ENCODE assay signal across 2 cellular contexts in the genomic region with DNA sequence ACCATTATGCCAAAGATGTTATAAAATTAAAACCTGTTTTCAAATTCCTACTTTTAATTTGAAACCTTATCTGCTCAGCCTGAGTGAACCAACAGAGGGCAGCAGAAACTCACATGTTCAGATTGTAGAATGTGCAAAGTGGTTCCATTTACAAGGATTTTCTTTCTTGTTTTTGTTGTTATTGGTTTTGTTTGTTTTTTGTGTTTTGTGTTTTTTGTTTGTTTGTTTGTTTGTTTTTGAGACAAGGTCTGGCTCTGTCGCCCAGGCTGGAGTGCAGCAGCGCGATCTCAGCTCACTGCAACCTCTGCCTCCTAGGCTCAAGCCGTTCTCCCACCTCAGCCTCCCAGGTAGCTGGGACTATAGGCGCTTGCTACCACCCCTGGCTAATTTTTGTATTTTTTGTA.
TF ChIP-seq lines count a peak whose summit lies in the region.

No MANE protein-coding gene starts in this region.

TF ChIP-seq in SK-N-SH treated with all-trans-retinoic acid at 6 μM for 48 hours, 23 proteins besides CTCF, POLR2A, EP300 and RAD21:
- TF ChIP-seq, protein P1, sequence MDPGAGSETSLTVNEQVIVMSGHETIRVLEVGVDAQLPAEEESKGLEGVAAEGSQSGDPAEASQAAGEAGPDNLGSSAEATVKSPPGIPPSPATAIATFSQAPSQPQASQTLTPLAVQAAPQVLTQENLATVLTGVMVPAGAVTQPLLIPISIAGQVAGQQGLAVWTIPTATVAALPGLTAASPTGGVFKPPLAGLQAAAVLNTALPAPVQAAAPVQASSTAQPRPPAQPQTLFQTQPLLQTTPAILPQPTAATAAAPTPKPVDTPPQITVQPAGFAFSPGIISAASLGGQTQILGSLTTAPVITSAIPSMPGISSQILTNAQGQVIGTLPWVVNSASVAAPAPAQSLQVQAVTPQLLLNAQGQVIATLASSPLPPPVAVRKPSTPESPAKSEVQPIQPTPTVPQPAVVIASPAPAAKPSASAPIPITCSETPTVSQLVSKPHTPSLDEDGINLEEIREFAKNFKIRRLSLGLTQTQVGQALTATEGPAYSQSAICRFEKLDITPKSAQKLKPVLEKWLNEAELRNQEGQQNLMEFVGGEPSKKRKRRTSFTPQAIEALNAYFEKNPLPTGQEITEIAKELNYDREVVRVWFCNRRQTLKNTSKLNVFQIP (CRISPR knock-in tag; IDR thresholded peaks at IDR 0.05; ENCODE audit: borderline replicate concordance, low read depth) = no peak
- TF ChIP-seq, protein P2, sequence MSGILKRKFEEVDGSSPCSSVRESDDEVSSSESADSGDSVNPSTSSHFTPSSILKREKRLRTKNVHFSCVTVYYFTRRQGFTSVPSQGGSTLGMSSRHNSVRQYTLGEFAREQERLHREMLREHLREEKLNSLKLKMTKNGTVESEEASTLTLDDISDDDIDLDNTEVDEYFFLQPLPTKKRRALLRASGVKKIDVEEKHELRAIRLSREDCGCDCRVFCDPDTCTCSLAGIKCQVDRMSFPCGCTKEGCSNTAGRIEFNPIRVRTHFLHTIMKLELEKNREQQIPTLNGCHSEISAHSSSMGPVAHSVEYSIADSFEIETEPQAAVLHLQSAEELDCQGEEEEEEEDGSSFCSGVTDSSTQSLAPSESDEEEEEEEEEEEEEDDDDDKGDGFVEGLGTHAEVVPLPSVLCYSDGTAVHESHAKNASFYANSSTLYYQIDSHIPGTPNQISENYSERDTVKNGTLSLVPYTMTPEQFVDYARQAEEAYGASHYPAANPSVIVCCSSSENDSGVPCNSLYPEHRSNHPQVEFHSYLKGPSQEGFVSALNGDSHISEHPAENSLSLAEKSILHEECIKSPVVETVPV (CRISPR knock-in tag; IDR thresholded peaks at IDR 0.05) = no peak
- TF ChIP-seq, protein P3, sequence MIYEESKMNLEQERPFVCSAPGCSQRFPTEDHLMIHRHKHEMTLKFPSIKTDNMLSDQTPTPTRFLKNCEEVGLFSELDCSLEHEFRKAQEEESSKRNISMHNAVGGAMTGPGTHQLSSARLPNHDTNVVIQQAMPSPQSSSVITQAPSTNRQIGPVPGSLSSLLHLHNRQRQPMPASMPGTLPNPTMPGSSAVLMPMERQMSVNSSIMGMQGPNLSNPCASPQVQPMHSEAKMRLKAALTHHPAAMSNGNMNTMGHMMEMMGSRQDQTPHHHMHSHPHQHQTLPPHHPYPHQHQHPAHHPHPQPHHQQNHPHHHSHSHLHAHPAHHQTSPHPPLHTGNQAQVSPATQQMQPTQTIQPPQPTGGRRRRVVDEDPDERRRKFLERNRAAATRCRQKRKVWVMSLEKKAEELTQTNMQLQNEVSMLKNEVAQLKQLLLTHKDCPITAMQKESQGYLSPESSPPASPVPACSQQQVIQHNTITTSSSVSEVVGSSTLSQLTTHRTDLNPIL (CRISPR knock-in tag; IDR thresholded peaks at IDR 0.05; ENCODE audit: low read depth) = no peak
- TF ChIP-seq, protein P4, sequence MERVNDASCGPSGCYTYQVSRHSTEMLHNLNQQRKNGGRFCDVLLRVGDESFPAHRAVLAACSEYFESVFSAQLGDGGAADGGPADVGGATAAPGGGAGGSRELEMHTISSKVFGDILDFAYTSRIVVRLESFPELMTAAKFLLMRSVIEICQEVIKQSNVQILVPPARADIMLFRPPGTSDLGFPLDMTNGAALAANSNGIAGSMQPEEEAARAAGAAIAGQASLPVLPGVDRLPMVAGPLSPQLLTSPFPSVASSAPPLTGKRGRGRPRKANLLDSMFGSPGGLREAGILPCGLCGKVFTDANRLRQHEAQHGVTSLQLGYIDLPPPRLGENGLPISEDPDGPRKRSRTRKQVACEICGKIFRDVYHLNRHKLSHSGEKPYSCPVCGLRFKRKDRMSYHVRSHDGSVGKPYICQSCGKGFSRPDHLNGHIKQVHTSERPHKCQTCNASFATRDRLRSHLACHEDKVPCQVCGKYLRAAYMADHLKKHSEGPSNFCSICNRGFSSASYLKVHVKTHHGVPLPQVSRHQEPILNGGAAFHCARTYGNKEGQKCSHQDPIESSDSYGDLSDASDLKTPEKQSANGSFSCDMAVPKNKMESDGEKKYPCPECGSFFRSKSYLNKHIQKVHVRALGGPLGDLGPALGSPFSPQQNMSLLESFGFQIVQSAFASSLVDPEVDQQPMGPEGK (CRISPR knock-in tag; IDR thresholded peaks at IDR 0.05; ENCODE audit: borderline replicate concordance) = no peak
- TF ChIP-seq RARB (CRISPR knock-in tag; IDR thresholded peaks at IDR 0.05) (no peak), ZC3H10 (CRISPR knock-in tag; IDR thresholded peaks at IDR 0.05) (no peak), BACH2 (CRISPR knock-in tag; IDR thresholded peaks at IDR 0.05; ENCODE audit: borderline replicate concordance) (no peak), ZFP3 (CRISPR knock-in tag; IDR thresholded peaks at IDR 0.05) (no peak), ZNF70 (CRISPR knock-in tag; IDR thresholded peaks at IDR 0.05) (no peak), TOX (CRISPR knock-in tag; IDR thresholded peaks at IDR 0.05; ENCODE audit: borderline replicate concordance) (no peak), ZNF565 (CRISPR knock-in tag; conservative IDR thresholded peaks at IDR 0.05; ENCODE audit: low read depth) (no peak), ARNTL (CRISPR knock-in tag; IDR thresholded peaks at IDR 0.05; ENCODE audit: borderline replicate concordance, low read depth) (no peak), SNAI2 (CRISPR knock-in tag; IDR thresholded peaks at IDR 0.05) (no peak), OSR1 (CRISPR knock-in tag; IDR thresholded peaks at IDR 0.05) (no peak), ISL1 (CRISPR knock-in tag; IDR thresholded peaks at IDR 0.05) (no peak), ESRRG (CRISPR knock-in tag; IDR thresholded peaks at IDR 0.05) (no peak)
- TF ChIP-seq, protein P5, sequence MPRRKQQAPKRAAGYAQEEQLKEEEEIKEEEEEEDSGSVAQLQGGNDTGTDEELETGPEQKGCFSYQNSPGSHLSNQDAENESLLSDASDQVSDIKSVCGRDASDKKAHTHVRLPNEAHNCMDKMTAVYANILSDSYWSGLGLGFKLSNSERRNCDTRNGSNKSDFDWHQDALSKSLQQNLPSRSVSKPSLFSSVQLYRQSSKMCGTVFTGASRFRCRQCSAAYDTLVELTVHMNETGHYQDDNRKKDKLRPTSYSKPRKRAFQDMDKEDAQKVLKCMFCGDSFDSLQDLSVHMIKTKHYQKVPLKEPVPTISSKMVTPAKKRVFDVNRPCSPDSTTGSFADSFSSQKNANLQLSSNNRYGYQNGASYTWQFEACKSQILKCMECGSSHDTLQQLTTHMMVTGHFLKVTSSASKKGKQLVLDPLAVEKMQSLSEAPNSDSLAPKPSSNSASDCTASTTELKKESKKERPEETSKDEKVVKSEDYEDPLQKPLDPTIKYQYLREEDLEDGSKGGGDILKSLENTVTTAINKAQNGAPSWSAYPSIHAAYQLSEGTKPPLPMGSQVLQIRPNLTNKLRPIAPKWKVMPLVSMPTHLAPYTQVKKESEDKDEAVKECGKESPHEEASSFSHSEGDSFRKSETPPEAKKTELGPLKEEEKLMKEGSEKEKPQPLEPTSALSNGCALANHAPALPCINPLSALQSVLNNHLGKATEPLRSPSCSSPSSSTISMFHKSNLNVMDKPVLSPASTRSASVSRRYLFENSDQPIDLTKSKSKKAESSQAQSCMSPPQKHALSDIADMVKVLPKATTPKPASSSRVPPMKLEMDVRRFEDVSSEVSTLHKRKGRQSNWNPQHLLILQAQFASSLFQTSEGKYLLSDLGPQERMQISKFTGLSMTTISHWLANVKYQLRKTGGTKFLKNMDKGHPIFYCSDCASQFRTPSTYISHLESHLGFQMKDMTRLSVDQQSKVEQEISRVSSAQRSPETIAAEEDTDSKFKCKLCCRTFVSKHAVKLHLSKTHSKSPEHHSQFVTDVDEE (CRISPR knock-in tag; IDR thresholded peaks at IDR 0.05) = no peak

TF ChIP-seq in H1, 55 proteins besides CTCF, POLR2A, EP300 and RAD21:
- TF ChIP-seq, protein P6, sequence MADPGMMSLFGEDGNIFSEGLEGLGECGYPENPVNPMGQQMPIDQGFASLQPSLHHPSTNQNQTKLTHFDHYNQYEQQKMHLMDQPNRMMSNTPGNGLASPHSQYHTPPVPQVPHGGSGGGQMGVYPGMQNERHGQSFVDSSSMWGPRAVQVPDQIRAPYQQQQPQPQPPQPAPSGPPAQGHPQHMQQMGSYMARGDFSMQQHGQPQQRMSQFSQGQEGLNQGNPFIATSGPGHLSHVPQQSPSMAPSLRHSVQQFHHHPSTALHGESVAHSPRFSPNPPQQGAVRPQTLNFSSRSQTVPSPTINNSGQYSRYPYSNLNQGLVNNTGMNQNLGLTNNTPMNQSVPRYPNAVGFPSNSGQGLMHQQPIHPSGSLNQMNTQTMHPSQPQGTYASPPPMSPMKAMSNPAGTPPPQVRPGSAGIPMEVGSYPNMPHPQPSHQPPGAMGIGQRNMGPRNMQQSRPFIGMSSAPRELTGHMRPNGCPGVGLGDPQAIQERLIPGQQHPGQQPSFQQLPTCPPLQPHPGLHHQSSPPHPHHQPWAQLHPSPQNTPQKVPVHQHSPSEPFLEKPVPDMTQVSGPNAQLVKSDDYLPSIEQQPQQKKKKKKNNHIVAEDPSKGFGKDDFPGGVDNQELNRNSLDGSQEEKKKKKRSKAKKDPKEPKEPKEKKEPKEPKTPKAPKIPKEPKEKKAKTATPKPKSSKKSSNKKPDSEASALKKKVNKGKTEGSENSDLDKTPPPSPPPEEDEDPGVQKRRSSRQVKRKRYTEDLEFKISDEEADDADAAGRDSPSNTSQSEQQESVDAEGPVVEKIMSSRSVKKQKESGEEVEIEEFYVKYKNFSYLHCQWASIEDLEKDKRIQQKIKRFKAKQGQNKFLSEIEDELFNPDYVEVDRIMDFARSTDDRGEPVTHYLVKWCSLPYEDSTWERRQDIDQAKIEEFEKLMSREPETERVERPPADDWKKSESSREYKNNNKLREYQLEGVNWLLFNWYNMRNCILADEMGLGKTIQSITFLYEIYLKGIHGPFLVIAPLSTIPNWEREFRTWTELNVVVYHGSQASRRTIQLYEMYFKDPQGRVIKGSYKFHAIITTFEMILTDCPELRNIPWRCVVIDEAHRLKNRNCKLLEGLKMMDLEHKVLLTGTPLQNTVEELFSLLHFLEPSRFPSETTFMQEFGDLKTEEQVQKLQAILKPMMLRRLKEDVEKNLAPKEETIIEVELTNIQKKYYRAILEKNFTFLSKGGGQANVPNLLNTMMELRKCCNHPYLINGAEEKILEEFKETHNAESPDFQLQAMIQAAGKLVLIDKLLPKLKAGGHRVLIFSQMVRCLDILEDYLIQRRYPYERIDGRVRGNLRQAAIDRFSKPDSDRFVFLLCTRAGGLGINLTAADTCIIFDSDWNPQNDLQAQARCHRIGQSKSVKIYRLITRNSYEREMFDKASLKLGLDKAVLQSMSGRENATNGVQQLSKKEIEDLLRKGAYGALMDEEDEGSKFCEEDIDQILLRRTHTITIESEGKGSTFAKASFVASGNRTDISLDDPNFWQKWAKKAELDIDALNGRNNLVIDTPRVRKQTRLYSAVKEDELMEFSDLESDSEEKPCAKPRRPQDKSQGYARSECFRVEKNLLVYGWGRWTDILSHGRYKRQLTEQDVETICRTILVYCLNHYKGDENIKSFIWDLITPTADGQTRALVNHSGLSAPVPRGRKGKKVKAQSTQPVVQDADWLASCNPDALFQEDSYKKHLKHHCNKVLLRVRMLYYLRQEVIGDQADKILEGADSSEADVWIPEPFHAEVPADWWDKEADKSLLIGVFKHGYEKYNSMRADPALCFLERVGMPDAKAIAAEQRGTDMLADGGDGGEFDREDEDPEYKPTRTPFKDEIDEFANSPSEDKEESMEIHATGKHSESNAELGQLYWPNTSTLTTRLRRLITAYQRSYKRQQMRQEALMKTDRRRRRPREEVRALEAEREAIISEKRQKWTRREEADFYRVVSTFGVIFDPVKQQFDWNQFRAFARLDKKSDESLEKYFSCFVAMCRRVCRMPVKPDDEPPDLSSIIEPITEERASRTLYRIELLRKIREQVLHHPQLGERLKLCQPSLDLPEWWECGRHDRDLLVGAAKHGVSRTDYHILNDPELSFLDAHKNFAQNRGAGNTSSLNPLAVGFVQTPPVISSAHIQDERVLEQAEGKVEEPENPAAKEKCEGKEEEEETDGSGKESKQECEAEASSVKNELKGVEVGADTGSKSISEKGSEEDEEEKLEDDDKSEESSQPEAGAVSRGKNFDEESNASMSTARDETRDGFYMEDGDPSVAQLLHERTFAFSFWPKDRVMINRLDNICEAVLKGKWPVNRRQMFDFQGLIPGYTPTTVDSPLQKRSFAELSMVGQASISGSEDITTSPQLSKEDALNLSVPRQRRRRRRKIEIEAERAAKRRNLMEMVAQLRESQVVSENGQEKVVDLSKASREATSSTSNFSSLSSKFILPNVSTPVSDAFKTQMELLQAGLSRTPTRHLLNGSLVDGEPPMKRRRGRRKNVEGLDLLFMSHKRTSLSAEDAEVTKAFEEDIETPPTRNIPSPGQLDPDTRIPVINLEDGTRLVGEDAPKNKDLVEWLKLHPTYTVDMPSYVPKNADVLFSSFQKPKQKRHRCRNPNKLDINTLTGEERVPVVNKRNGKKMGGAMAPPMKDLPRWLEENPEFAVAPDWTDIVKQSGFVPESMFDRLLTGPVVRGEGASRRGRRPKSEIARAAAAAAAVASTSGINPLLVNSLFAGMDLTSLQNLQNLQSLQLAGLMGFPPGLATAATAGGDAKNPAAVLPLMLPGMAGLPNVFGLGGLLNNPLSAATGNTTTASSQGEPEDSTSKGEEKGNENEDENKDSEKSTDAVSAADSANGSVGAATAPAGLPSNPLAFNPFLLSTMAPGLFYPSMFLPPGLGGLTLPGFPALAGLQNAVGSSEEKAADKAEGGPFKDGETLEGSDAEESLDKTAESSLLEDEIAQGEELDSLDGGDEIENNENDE (IDR thresholded peaks at IDR 0.05; ENCODE audit: insufficient replicate concordance, low read length) = peak; percentile 47
- TF ChIP-seq, protein P7, sequence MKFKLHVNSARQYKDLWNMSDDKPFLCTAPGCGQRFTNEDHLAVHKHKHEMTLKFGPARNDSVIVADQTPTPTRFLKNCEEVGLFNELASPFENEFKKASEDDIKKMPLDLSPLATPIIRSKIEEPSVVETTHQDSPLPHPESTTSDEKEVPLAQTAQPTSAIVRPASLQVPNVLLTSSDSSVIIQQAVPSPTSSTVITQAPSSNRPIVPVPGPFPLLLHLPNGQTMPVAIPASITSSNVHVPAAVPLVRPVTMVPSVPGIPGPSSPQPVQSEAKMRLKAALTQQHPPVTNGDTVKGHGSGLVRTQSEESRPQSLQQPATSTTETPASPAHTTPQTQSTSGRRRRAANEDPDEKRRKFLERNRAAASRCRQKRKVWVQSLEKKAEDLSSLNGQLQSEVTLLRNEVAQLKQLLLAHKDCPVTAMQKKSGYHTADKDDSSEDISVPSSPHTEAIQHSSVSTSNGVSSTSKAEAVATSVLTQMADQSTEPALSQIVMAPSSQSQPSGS (IDR thresholded peaks at IDR 0.05; ENCODE audit: low read length) = no peak
